In the genomic region with DNA sequence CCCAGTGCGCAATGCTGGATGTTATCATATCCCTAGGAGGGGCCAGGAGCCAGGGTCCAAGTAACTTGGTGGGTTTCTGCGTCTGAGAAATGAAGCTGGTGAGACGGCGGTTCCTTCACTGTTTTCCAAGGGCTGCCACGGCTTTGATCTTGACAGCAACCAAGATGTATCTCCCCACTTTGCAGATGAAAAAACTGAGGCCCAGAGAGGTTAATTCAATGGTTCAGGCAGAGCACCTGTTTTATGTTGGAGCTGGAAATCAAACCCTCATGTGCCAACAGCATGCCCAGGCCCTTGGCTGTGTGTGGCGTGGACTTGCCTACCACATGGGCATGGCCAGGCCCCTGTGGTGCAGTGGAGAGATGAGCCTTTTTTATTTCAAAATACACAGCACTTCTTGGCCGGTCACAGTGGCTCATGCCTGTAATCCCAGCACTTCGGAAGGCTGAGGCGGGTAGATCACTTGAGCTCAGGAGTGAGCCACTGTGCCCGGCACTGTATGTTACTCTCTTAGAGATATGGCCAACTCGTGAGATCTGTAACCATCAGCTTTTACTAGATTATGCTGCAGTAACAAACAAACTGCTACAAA, we compare ENCODE assay signal across 18 cellular contexts.
A peak's percentile ranks its signal among the peaks of the same experiment; 100 is the strongest.
DNase-seq lines count a peak whose midpoint lies in the region; ATAC-seq and TF ChIP-seq lines count a peak whose summit lies in the region.
"Had no signal": no experiment of that assay in that cellular context is flagged by ENCODE, and none has a peak within 500 bp of the region (broad histone marks: within the 10 kb centered on the region; RNA-seq: fewer than 3 reads in every experiment).

No MANE protein-coding gene starts in this region.

- H3K4ac ChIP-seq in mesendoderm (ENCODE audit: low read depth, low read length) = no peak overlapping the region

- H2AK5ac ChIP-seq in mesendoderm (ENCODE audit: low read length) = no peak overlapping the region

- H3K27me3 ChIP-seq in HL-60 (ENCODE audit: insufficient read depth, poor library complexity, severe bottlenecking) (no peaks in the 10 kb centered on the region), mesendoderm (ENCODE audit: insufficient read depth, low read length, poor library complexity) (no peaks in the 10 kb centered on the region)
- H3K27me3 ChIP-seq: BE2C, gastrocnemius medialis had no signal

- H2BK5ac ChIP-seq in mesendoderm (ENCODE audit: low read length) = no peak overlapping the region

- no peak overlapping the region for H2BK120ac ChIP-seq in mesendoderm (ENCODE audit: low read depth, low read length)

- H4K8ac ChIP-seq in mesendoderm (ENCODE audit: low read depth, low read length) = no peak overlapping the region

- H3K36me3 ChIP-seq in mesendoderm (ENCODE audit: control insufficient read depth, insufficient read depth, low read length) = no peaks in the 10 kb centered on the region
- H3K36me3 ChIP-seq: BE2C, gastrocnemius medialis, thoracic aorta had no signal

- H3K23ac ChIP-seq in mesendoderm (ENCODE audit: low read length) = no peak overlapping the region

- H3K4me3 ChIP-seq in HL-60 (replicated peaks; ENCODE audit: insufficient read depth, low read length) = no peak overlapping the region
- no peak overlapping the region for H3K4me3 ChIP-seq in mesendoderm (ENCODE audit: low read length)
- H3K4me3 ChIP-seq: gastrocnemius medialis, thoracic aorta had no signal

- H3K4me3 Mint-ChIP-seq in glutamatergic neuron (ENCODE audit: unreplicated experiment) (no peak overlapping the region), type B pancreatic cell (no peak overlapping the region)
- no peak overlapping the region for H3K4me3 Mint-ChIP-seq in activated CD4-positive, alpha-beta memory T cell treated with anti-CD3 and anti-CD28 coated beads, Interleukin-2, amount 10 ng/mL, durations not matched to agents 7 days and 5 days
- H3K4me3 Mint-ChIP-seq: HFFc6 had no signal

- no peak overlapping the region for H4K5ac ChIP-seq in mesendoderm (ENCODE audit: low read length)

- POLR2A ChIA-PET in activated CD4-positive, alpha-beta memory T cell treated with anti-CD3 and anti-CD28 coated beads, Interleukin-2, amount 10 ng/mL, durations not matched to agents 7 days and 5 days (lab: Charles Lee) = no interaction called here

- WGBS in mesendoderm (ENCODE audit: extremely low coverage, insufficient coverage, low lambda C conversion rate) = no CpG with 5 or more reads among the region's 11 CpGs

- peaks cover 10% of the 10 kb centered on the region for H3K79me2 ChIP-seq in mesendoderm (ENCODE audit: control insufficient read depth, insufficient read depth, low read length)

- H3K9ac ChIP-seq in mesendoderm (ENCODE audit: low read length) = no peak overlapping the region

- peak; percentile 8 for ATAC-seq in GM19455 (IDR thresholded peaks at IDR 0.05; ENCODE audit: unreplicated experiment)
- ATAC-seq: gastrocnemius medialis had no signal

- H3K18ac ChIP-seq in mesendoderm (ENCODE audit: low read length) = no peak overlapping the region

- H3K27ac Mint-ChIP-seq in glutamatergic neuron (ENCODE audit: unreplicated experiment) (peak overlapping the region; percentile 48), type B pancreatic cell (peak overlapping the region; percentile 67)
- H3K27ac Mint-ChIP-seq in activated CD4-positive, alpha-beta memory T cell treated with anti-CD3 and anti-CD28 coated beads, Interleukin-2, amount 10 ng/mL, durations not matched to agents 7 days and 5 days = no peak overlapping the region

- H3K4me1 Mint-ChIP-seq in glutamatergic neuron (ENCODE audit: low read depth, unreplicated experiment) = peaks cover 5% of the 10 kb centered on the region
- peaks cover 19% of the 10 kb centered on the region for H3K4me1 Mint-ChIP-seq in type B pancreatic cell (ENCODE audit: unreplicated experiment)
- peaks cover 5% of the 10 kb centered on the region for H3K4me1 Mint-ChIP-seq in activated CD4-positive, alpha-beta memory T cell treated with anti-CD3 and anti-CD28 coated beads, Interleukin-2, amount 10 ng/mL, durations not matched to agents 7 days and 5 days

- H3K4me1 ChIP-seq in mesendoderm (ENCODE audit: control insufficient read depth, low read depth, low read length) = peaks cover 2% of the 10 kb centered on the region
- H3K4me1 ChIP-seq: gastrocnemius medialis had no signal

- no peak overlapping the region for H3K4me2 ChIP-seq in mesendoderm (ENCODE audit: low read length)

- no peak for TF ChIP-seq CTCF in HL-60 (IDR thresholded peaks at IDR 0.05; ENCODE audit: insufficient read depth, low read length)
- no peak for TF ChIP-seq CTCF in glutamatergic neuron (IDR thresholded peaks at IDR 0.05; ENCODE audit: partially characterized antibody, unreplicated experiment)
- no peak for TF ChIP-seq CTCF in type B pancreatic cell (conservative IDR thresholded peaks at IDR 0.05)

- H3K9me3 Mint-ChIP-seq in glutamatergic neuron (ENCODE audit: unreplicated experiment) = no peaks in the 10 kb centered on the region
- H3K9me3 Mint-ChIP-seq in type B pancreatic cell = peaks cover 8% of the 10 kb centered on the region
- H3K9me3 Mint-ChIP-seq in activated CD4-positive, alpha-beta memory T cell treated with anti-CD3 and anti-CD28 coated beads, Interleukin-2, amount 10 ng/mL, durations not matched to agents 7 days and 5 days = no peaks in the 10 kb centered on the region
- H3K9me3 Mint-ChIP-seq: HFFc6 had no signal

- CTCF ChIA-PET in activated CD4-positive, alpha-beta memory T cell treated with anti-CD3 and anti-CD28 coated beads, Interleukin-2, amount 10 ng/mL, durations not matched to agents 7 days and 5 days (lab: Charles Lee) = no interaction called here

- H3K27me3 Mint-ChIP-seq in glutamatergic neuron (ENCODE audit: unreplicated experiment) (peaks cover 3% of the 10 kb centered on the region), type B pancreatic cell (no peaks in the 10 kb centered on the region)
- no peaks in the 10 kb centered on the region for H3K27me3 Mint-ChIP-seq in activated CD4-positive, alpha-beta memory T cell treated with anti-CD3 and anti-CD28 coated beads, Interleukin-2, amount 10 ng/mL, durations not matched to agents 7 days and 5 days

- no peak overlapping the region for H3K56ac ChIP-seq in mesendoderm (ENCODE audit: low read length)

- H2BK15ac ChIP-seq in mesendoderm (replicated peaks; ENCODE audit: low read depth) = no peak overlapping the region

- H3K27ac ChIP-seq in HL-60 (replicated peaks) (peak overlapping the region; percentile 51), mesendoderm (ENCODE audit: low read depth, low read length) (no peak overlapping the region)
- H3K27ac ChIP-seq: gastrocnemius medialis, thoracic aorta had no signal

- no peaks in the 10 kb centered on the region for H3K36me3 Mint-ChIP-seq in glutamatergic neuron (ENCODE audit: unreplicated experiment)
- peaks cover 12% of the 10 kb centered on the region for H3K36me3 Mint-ChIP-seq in type B pancreatic cell
- no peaks in the 10 kb centered on the region for H3K36me3 Mint-ChIP-seq in activated CD4-positive, alpha-beta memory T cell treated with anti-CD3 and anti-CD28 coated beads, Interleukin-2, amount 10 ng/mL, durations not matched to agents 7 days and 5 days (ENCODE audit: low read depth)

- DNase-seq in HL-60 (ENCODE audit: low read depth in 1 of 2, low spot score in 1 of 2) (no peak), glutamatergic neuron (no peak), type B pancreatic cell (ENCODE audit: extremely low spot score, unreplicated experiment) (no peak), NCI-H1048 (lab: John Stamatoyannopoulos, UW) (no peak), mesendoderm (no peak)
- DNase-seq in activated CD4-positive, alpha-beta memory T cell treated with anti-CD3 and anti-CD28 coated beads, Interleukin-2, amount 10 ng/mL, durations not matched to agents 7 days and 5 days = no peak
- DNase-seq: activated CD4-positive, alpha-beta T cell treated with anti-CD3 and anti-CD28 coated beads for 48 hours; activated CD8-positive, alpha-beta memory T cell treated with anti-CD3 and anti-CD28 coated beads, Interleukin-2, amount 50 U/mL, for 48 hours; activated naive CD4-positive, alpha-beta T cell treated with Interleukin-2 at 50 U/mL for 16 hours; caudate nucleus; gastrocnemius medialis; GDM1; HFFc6; NCI-H1105 treated with DMSO at 0.1 percent for 48 hours; NCI-H510A treated with DMSO at 0.1 percent for 48 hours had no signal

- H3K79me1 ChIP-seq in mesendoderm (ENCODE audit: low read length) = peaks cover 13% of the 10 kb centered on the region
